ENCODE assay signal across 9 cellular contexts in genomic region chr1:160795951-160796383, GRCh38. TPM values are rescaled to one million over a fixed set of nuclear protein-coding genes. Genes with fewer than 3 reads are reported as not detected.
A peak's percentile ranks its signal among the peaks of the same experiment; 100 is the strongest.
DNase-seq lines count a peak whose midpoint lies in the region; ATAC-seq lines count a peak whose summit lies in the region.
"Had no signal": no experiment of that assay in that cellular context is flagged by ENCODE, and none has a peak within 500 bp of the region (broad histone marks: within the 10 kb centered on the region; RNA-seq: fewer than 3 reads in every experiment).

A gene with protein sequence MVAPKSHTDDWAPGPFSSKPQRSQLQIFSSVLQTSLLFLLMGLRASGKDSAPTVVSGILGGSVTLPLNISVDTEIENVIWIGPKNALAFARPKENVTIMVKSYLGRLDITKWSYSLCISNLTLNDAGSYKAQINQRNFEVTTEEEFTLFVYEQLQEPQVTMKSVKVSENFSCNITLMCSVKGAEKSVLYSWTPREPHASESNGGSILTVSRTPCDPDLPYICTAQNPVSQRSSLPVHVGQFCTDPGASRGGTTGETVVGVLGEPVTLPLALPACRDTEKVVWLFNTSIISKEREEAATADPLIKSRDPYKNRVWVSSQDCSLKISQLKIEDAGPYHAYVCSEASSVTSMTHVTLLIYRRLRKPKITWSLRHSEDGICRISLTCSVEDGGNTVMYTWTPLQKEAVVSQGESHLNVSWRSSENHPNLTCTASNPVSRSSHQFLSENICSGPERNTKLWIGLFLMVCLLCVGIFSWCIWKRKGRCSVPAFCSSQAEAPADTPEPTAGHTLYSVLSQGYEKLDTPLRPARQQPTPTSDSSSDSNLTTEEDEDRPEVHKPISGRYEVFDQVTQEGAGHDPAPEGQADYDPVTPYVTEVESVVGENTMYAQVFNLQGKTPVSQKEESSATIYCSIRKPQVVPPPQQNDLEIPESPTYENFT (plus strand): TSS chr1:160796174. CDS start chr1:160796188, 14 bp downstream.

- H3K9me3 ChIP-seq in SJCRH30 (replicated peaks), result no peaks in the 10 kb centered on the region

- H3K4me1 ChIP-seq in SJCRH30, result no peaks in the 10 kb centered on the region

- H3K36me3 ChIP-seq in SJCRH30, result no peaks in the 10 kb centered on the region
- H3K36me3 ChIP-seq: heart left ventricle had no signal

- peaks cover 4% of the 10 kb centered on the region for H3K36me3 Mint-ChIP-seq in T-helper 2 cell treated with Interferon-gamma antibody and Interleukin-4, amounts not matched to agents 5 μg/mL and 100 μg/mL, for 36 hours (ENCODE audit: low read depth)

- no peaks in the 10 kb centered on the region for H3K27me3 ChIP-seq in SJCRH30
- H3K27me3 ChIP-seq: heart left ventricle had no signal

- peak within 1 kb of the TSS; percentile 93 for H3K27ac Mint-ChIP-seq in T-helper 2 cell treated with Interferon-gamma antibody and Interleukin-4, amounts not matched to agents 5 μg/mL and 100 μg/mL, for 36 hours

- H3K4me3 ChIP-seq in SJCRH30, result no peak within 1 kb of the TSS

- no peaks in the 10 kb centered on the region for H3K27me3 Mint-ChIP-seq in T-helper 2 cell treated with Interferon-gamma antibody and Interleukin-4, amounts not matched to agents 5 μg/mL and 100 μg/mL, for 36 hours (ENCODE audit: low read depth)

- peak; percentile 85 for DNase-seq in T-helper 2 cell treated with Interferon-gamma antibody and Interleukin-4, amounts not matched to agents 5 μg/mL and 100 μg/mL, for 36 hours (ENCODE audit: low spot score)
- peak; percentile 63 for DNase-seq in effector CD8-positive, alpha-beta T cell (lab: John Stamatoyannopoulos, UW)
- peak; percentile 52 for DNase-seq in stimulated activated CD8-positive, alpha-beta memory T cell treated with anti-CD3 and anti-CD28 coated beads, Interleukin-4, amount 100 ng/mL, for 24 hours (ENCODE audit: low read depth)
- no peak for DNase-seq in SJCRH30
- DNase-seq in DMS79 (lab: John Stamatoyannopoulos, UW), result no peak
- no peak for DNase-seq in HPDE6-E6E7 (ENCODE audit: extremely low spot score)
- DNase-seq: heart left ventricle had no signal

- ATAC-seq in GM18868 (IDR thresholded peaks at IDR 0.05; ENCODE audit: unreplicated experiment) (peak; percentile 78), HG02970 (IDR thresholded peaks at IDR 0.05; ENCODE audit: low FRiP score, unreplicated experiment) (peak; percentile 67)

- H3K9me3 Mint-ChIP-seq in T-helper 2 cell treated with Interferon-gamma antibody and Interleukin-4, amounts not matched to agents 5 μg/mL and 100 μg/mL, for 36 hours, result no peaks in the 10 kb centered on the region

- H3K4me3 Mint-ChIP-seq in T-helper 2 cell treated with Interferon-gamma antibody and Interleukin-4, amounts not matched to agents 5 μg/mL and 100 μg/mL, for 36 hours, result peak within 1 kb of the TSS; percentile 88

- no peak within 1 kb of the TSS for H3K27ac ChIP-seq in SJCRH30

- peaks cover 62% of the 10 kb centered on the region for H3K4me1 Mint-ChIP-seq in T-helper 2 cell treated with Interferon-gamma antibody and Interleukin-4, amounts not matched to agents 5 μg/mL and 100 μg/mL, for 36 hours (ENCODE audit: low read depth)

RNA-seq across cellular contexts. Expression of the gene that starts here (rescaled TPM):
- total RNA-seq in SJCRH30 (2014; rRNA removed; shearing (Covaris generic)), result not detected in 2 replicates

Comparison
In these comparisons a context has a peak if more than half of its experiments do, and no peak if none do; other contexts are left out.
1. DNase-seq: peak in T-helper 2 cell treated with Interferon-gamma antibody and Interleukin-4, amounts not matched to agents 5 μg/mL and 100 μg/mL, for 36 hours (single experiment), effector CD8-positive, alpha-beta T cell (single experiment) and stimulated activated CD8-positive, alpha-beta memory T cell treated with anti-CD3 and anti-CD28 coated beads, Interleukin-4, amount 100 ng/mL, for 24 hours (single experiment); none in SJCRH30 (0 of 2), DMS79 (single experiment) and HPDE6-E6E7 (single experiment).